Comparison of ENCODE assay signal across 9 cellular contexts in the genomic region with DNA sequence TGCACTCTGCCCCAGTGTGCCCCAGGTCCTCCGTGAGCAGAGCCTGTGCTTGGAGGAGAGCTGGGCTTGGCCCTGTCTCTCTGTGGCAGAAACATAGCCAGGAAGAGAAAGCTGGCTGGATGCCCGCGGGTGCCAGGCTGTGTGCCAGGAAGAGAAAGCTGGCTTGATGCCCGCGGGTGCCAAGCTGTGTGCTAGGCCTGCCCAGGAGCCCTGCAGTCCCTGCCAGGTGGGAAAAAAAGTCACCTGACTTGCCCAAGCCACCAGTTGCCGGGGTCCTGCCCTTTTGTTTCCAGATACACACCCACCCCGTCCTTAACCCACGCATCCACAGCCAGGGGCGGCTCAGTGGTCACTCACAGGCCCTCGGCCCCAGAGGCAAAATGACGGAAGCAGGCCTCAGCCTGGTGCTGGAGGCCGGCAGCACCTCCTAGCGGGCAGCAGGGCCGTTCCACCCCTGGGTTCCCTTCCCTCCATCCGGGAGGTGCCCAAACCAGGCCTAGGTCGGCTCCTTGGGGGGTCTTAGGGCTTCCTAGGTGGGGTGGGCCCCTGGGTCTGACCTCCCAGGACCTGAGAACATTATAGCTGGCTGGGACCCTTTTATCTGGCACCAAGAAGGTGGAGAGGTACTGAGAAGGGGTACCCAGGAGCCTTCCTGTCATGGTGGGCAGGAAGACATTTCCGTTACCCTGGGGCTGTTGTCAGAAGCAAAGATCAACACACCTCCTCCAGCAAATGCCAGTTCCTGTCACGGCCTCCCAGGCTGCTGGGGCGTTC. TPM values are rescaled to one million over a fixed set of nuclear protein-coding genes. Genes with fewer than 3 reads are reported as not detected.
DNase-seq lines count a peak whose midpoint lies in the region; ATAC-seq, FAIRE-seq and TF ChIP-seq lines count a peak whose summit lies in the region.
"Had no signal": no experiment of that assay in that cellular context is flagged by ENCODE, and none has a peak within 500 bp of the region (broad histone marks: within the 10 kb centered on the region; RNA-seq: fewer than 3 reads in every experiment).

No MANE protein-coding gene starts in this region.

- TF ChIP-seq POLR2A in esophagus squamous epithelium (IDR thresholded peaks at IDR 0.05) = no peak

- TF ChIP-seq CTCF in esophagus squamous epithelium (IDR thresholded peaks at IDR 0.05) = peak in 5 of 6 experiments; percentile 38 to 74 (median 60)

- H3K4me3 ChIP-seq in esophagus squamous epithelium = peak overlapping the region in 1 of 4 donors; percentile 27
- H3K4me3 ChIP-seq: ovary had no signal

- WGBS in esophagus squamous epithelium, 2 donors = 13 to 24% methylated on average over 3 to 10 of the region's 19 CpGs

- peaks cover 0 to 24% (median 0%) of the 10 kb centered on the region in 4 donors for H3K27me3 ChIP-seq in esophagus squamous epithelium
- H3K27me3 ChIP-seq: ovary had no signal

- no peaks in the 10 kb centered on the region for H3K9me3 ChIP-seq in esophagus squamous epithelium
- H3K9me3 ChIP-seq: ovary had no signal

- H3K27ac ChIP-seq in esophagus squamous epithelium = peak overlapping the region; percentile 40 to 77 (median 61)
- H3K27ac ChIP-seq: ovary had no signal

- no peak for DNase-seq in GM18507 (ENCODE audit: extremely low spot score, insufficient read length, low read depth)
- peak; percentile 76 for DNase-seq in NCI-H345 treated with DMSO at 0.1 percent for 48 hours (lab: John Stamatoyannopoulos, UW; ENCODE audit: unreplicated experiment)
- DNase-seq in activated T-cell treated with anti-CD3 and anti-CD28 coated beads for 48 hours (ENCODE audit: low read depth) = peak; percentile 58
- DNase-seq in esophagus squamous epithelium (lab: John Stamatoyannopoulos, UW) = no peak
- DNase-seq in posterior vena cava (ENCODE audit: low spot score) = peak; percentile 92
- DNase-seq in NOMO-1 treated with DMSO at 0.1 percent for 48 hours (lab: John Stamatoyannopoulos, UW; ENCODE audit: unreplicated experiment) = no peak

- H3K4me1 ChIP-seq in esophagus squamous epithelium = peaks cover 30 to 81% (median 39%) of the 10 kb centered on the region in 3 donors

- intact Hi-C loops in esophagus squamous epithelium (cut with DNase I) = no loop called here
- intact Hi-C loops in posterior vena cava (cut with DNase I) = loop anchor here in 1 of 2 donors (10.0 kb wide), 1 partner anchor 297 kb away; the partner anchor contains the start of gene KRTAP10-8

- H3K36me3 ChIP-seq in esophagus squamous epithelium = no peaks in the 10 kb centered on the region
- H3K36me3 ChIP-seq: ovary had no signal

- ATAC-seq in GM18498 (IDR thresholded peaks at IDR 0.05; ENCODE audit: unreplicated experiment) (no peak), HG02610 (IDR thresholded peaks at IDR 0.05; ENCODE audit: unreplicated experiment) (no peak)

- peak; percentile 36 for FAIRE-seq in GM18507 (lab: Jason Lieb, UNC)

RNA-seq across cellular contexts. Expression of gene ITGB2, which starts 9.1 kb away (rescaled TPM):
- total RNA-seq in esophagus squamous epithelium = 10 to 100 TPM in 2 of 4 donors, 1 to 10 TPM in 2; 6.6 to 47.1 (median 18.5) TPM
- 100 to 1,000 TPM in 1 of 2 donors, 10 to 100 TPM in 1; 47.9 to 122 TPM for total RNA-seq in posterior vena cava

RNA-seq across cellular contexts. Expression of gene SLX9, which starts 28.3 kb away (rescaled TPM):
- 10 to 100 TPM; 10.2 to 16.1 (median 11.1) TPM for total RNA-seq in esophagus squamous epithelium
- 10 to 100 TPM; 25.8 to 31.6 TPM for total RNA-seq in posterior vena cava

RNA-seq across cellular contexts. Expression of gene PTTG1IP, which starts 38.1 kb away (rescaled TPM):
- 100 to 1,000 TPM in 3 of 4 donors, 10 to 100 TPM in 1; 83.1 to 132 (median 114) TPM for total RNA-seq in esophagus squamous epithelium
- 100 to 1,000 TPM; 202 to 246 TPM for total RNA-seq in posterior vena cava

Comparison
In these comparisons a context has a peak if more than half of its experiments do, and no peak if none do; other contexts are left out.
1. DNase-seq: peak in NCI-H345 treated with DMSO at 0.1 percent for 48 hours (single experiment), activated T-cell treated with anti-CD3 and anti-CD28 coated beads for 48 hours (single experiment) and posterior vena cava (single experiment); none in GM18507 (single experiment), esophagus squamous epithelium (single experiment) and NOMO-1 treated with DMSO at 0.1 percent for 48 hours (single experiment).